ENCODE assay signal across 1 cellular context in the genomic region with DNA sequence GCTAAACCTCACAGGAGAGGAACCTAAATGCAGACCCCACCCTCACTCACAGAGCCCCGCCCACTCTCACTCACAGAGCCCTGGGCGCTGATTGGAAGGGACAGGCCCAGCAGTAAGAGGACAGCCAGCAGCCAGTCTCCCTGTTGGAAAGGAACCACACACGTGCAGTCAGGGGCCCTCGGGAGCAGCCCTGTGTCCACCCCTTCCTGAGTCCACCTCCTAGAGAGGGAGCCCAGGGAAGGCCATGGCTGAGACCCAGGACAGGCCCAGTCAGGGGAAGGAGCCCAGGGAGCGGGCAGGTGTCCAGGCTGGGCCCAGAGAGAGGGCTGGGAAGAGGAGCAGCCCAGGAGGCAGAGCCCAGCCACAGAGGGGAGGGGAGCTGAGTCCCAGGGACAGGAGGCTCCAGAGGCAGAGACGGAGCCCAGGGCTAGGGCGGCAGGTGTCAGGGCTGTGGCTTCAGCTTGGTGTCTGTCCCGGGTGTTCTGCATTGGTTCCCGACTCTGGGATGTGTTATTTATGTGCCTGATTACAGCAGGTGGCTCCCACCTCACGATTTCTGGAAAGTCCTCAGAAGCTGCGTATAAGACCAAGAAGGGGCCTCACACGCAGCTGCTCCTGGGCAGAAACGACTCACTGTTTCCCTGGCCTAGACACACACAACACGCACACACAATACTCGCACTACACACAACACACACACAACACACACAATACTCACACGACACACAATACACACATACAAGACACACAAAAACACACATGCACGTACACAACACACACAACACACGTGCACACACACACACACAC.
A peak's percentile ranks its signal among the peaks of the same experiment; 100 is the strongest.
TF ChIP-seq lines count a peak whose summit lies in the region.

No MANE protein-coding gene starts in this region.

TF ChIP-seq in HEK293, 187 proteins besides CTCF, POLR2A, EP300 and RAD21 (continued from another document):
- TF ChIP-seq ZNF521 (tag by site-specific recombination; IDR thresholded peaks at IDR 0.05) (no peak), ZSCAN30 (tag by site-specific recombination; IDR thresholded peaks at IDR 0.05) (no peak), ZXDB (tag by site-specific recombination; IDR thresholded peaks at IDR 0.05) (no peak), GLIS2 (tag by site-specific recombination; IDR thresholded peaks at IDR 0.05) (0 out of 2 replicates have a peak, but pooled peaks have one; percentile 22), PRDM4 (tag by site-specific recombination; IDR thresholded peaks at IDR 0.05) (no peak), ZBTB8A (tag by site-specific recombination; IDR thresholded peaks at IDR 0.05) (0 out of 2 replicates have a peak, but pooled peaks have one; percentile 12), ZIC2 (tag by site-specific recombination; IDR thresholded peaks at IDR 0.05) (peak; percentile 8; the same call in 1 of the 2 replicates), ZNF341 (tag by site-specific recombination; IDR thresholded peaks at IDR 0.05; ENCODE audit: low read depth) (peak; percentile 30; the same call in 1 of the 2 replicates), ZNF133 (tag by site-specific recombination; IDR thresholded peaks at IDR 0.05) (no peak), ZNF2 (tag by site-specific recombination; IDR thresholded peaks at IDR 0.05) (no peak), ZNF629 (tag by site-specific recombination; IDR thresholded peaks at IDR 0.05) (no peak), ZBTB20 (tag by site-specific recombination; IDR thresholded peaks at IDR 0.05) (peak; percentile 21), ZSCAN4 (tag by site-specific recombination; IDR thresholded peaks at IDR 0.05) (peak; percentile 51; the same call in 1 of the 2 replicates), ZNF510 (tag by site-specific recombination; IDR thresholded peaks at IDR 0.05; ENCODE audit: insufficient replicate concordance) (no peak), ZNF248 (tag by site-specific recombination; IDR thresholded peaks at IDR 0.05) (no peak), ZNF335 (tag by site-specific recombination; conservative IDR thresholded peaks at IDR 0.05) (no peak), BCL6B (tag by site-specific recombination; IDR thresholded peaks at IDR 0.05) (no peak), ZFP41 (tag by site-specific recombination; IDR thresholded peaks at IDR 0.05; ENCODE audit: borderline replicate concordance) (no peak), KLF9 (tag by site-specific recombination; IDR thresholded peaks at IDR 0.05; ENCODE audit: low read depth) (no peak), ZNF416 (tag by site-specific recombination; IDR thresholded peaks at IDR 0.05) (no peak), GLIS1 (tag by site-specific recombination; IDR thresholded peaks at IDR 0.05) (peak; percentile 57), ZNF529 (tag by site-specific recombination; IDR thresholded peaks at IDR 0.05; ENCODE audit: insufficient replicate concordance) (no peak), ZNF202 (tag by site-specific recombination; IDR thresholded peaks at IDR 0.05; ENCODE audit: borderline replicate concordance) (no peak), BCL11A (tag by site-specific recombination; IDR thresholded peaks at IDR 0.05; ENCODE audit: low read depth) (peak; percentile 45; the same call in 1 of the 2 replicates), ZNF404 (tag by site-specific recombination; IDR thresholded peaks at IDR 0.05) (no peak), ZBTB17 (tag by site-specific recombination; IDR thresholded peaks at IDR 0.05) (peak; percentile 13; the same call in 1 of the 2 replicates), ZNF558 (tag by site-specific recombination; IDR thresholded peaks at IDR 0.05) (no peak), SP2 (tag by site-specific recombination; IDR thresholded peaks at IDR 0.05) (peak; percentile 30; the same call in 1 of the 2 replicates)
- TF ChIP-seq, protein P1, sequence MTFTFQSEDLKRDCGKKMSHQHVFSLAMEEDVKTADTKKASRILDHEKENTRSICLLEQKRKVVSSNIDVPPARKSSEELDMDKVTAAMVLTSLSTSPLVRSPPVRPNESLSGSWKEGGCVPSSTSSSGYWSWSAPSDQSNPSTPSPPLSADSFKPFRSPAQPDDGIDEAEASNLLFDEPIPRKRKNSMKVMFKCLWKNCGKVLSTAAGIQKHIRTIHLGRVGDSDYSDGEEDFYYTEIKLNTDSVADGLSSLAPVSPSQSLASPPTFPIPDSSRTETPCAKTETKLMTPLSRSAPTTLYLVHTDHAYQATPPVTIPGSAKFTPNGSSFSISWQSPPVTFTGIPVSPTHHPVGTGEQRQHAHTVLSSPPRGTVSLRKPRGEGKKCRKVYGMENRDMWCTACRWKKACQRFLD (tag by site-specific recombination; IDR thresholded peaks at IDR 0.05): no peak
- TF ChIP-seq, protein P2, sequence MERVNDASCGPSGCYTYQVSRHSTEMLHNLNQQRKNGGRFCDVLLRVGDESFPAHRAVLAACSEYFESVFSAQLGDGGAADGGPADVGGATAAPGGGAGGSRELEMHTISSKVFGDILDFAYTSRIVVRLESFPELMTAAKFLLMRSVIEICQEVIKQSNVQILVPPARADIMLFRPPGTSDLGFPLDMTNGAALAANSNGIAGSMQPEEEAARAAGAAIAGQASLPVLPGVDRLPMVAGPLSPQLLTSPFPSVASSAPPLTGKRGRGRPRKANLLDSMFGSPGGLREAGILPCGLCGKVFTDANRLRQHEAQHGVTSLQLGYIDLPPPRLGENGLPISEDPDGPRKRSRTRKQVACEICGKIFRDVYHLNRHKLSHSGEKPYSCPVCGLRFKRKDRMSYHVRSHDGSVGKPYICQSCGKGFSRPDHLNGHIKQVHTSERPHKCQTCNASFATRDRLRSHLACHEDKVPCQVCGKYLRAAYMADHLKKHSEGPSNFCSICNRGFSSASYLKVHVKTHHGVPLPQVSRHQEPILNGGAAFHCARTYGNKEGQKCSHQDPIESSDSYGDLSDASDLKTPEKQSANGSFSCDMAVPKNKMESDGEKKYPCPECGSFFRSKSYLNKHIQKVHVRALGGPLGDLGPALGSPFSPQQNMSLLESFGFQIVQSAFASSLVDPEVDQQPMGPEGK (tag by site-specific recombination; IDR thresholded peaks at IDR 0.05): 0 out of 2 replicates have a peak, but pooled peaks have one; percentile 43
- TF ChIP-seq, protein P3, sequence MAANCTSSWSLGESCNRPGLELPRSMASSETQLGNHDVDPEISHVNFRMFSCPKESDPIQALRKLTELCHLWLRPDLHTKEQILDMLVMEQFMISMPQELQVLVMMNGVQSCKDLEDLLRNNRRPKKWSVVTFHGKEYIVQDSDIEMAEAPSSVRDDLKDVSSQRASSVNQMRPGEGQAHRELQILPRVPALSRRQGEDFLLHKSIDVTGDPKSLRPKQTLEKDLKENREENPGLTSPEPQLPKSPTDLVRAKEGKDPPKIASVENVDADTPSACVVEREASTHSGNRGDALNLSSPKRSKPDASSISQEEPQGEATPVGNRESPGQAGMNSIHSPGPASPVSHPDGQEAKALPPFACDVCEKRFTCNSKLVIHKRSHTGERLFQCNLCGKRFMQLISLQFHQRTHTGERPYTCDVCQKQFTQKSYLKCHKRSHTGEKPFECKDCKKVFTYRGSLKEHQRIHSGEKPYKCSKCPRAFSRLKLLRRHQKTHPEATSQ (tag by site-specific recombination; IDR thresholded peaks at IDR 0.05): no peak
